1 cellular context compared by ENCODE assay signal in the genomic region with DNA sequence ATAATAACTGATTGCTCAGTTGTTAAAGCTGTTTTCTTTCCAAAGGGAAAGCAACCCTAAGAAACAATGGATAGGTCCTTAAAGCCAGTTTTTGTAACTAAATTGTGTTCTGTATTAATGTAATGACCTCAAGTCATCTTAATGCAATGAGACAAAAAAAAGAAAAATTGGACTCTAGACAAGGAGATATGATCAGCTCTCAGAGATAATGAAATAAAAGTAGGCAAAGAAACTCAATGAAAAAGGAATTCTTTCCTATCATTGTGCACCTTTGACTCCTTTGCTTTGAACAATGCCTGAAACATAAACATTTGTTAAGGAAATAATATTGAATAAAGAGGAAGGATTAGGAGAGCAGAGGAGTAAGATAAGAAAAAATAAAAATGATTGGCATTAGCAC.
TF ChIP-seq lines count a peak whose summit lies in the region.

No MANE protein-coding gene starts in this region.

TF ChIP-seq in SK-N-SH treated with all-trans-retinoic acid at 6 μM for 48 hours, 23 proteins besides CTCF, POLR2A, EP300 and RAD21 (continued from another document):
- TF ChIP-seq RARB (CRISPR knock-in tag; IDR thresholded peaks at IDR 0.05) (no peak), ISL1 (CRISPR knock-in tag; IDR thresholded peaks at IDR 0.05) (peak; percentile 96), BACH2 (CRISPR knock-in tag; IDR thresholded peaks at IDR 0.05; ENCODE audit: borderline replicate concordance) (no peak), ZC3H10 (CRISPR knock-in tag; IDR thresholded peaks at IDR 0.05) (no peak), ZNF70 (CRISPR knock-in tag; IDR thresholded peaks at IDR 0.05) (no peak), ZFP3 (CRISPR knock-in tag; IDR thresholded peaks at IDR 0.05) (no peak)
- TF ChIP-seq, protein P1, sequence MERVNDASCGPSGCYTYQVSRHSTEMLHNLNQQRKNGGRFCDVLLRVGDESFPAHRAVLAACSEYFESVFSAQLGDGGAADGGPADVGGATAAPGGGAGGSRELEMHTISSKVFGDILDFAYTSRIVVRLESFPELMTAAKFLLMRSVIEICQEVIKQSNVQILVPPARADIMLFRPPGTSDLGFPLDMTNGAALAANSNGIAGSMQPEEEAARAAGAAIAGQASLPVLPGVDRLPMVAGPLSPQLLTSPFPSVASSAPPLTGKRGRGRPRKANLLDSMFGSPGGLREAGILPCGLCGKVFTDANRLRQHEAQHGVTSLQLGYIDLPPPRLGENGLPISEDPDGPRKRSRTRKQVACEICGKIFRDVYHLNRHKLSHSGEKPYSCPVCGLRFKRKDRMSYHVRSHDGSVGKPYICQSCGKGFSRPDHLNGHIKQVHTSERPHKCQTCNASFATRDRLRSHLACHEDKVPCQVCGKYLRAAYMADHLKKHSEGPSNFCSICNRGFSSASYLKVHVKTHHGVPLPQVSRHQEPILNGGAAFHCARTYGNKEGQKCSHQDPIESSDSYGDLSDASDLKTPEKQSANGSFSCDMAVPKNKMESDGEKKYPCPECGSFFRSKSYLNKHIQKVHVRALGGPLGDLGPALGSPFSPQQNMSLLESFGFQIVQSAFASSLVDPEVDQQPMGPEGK (CRISPR knock-in tag; IDR thresholded peaks at IDR 0.05; ENCODE audit: borderline replicate concordance) = no peak
- TF ChIP-seq, protein P2, sequence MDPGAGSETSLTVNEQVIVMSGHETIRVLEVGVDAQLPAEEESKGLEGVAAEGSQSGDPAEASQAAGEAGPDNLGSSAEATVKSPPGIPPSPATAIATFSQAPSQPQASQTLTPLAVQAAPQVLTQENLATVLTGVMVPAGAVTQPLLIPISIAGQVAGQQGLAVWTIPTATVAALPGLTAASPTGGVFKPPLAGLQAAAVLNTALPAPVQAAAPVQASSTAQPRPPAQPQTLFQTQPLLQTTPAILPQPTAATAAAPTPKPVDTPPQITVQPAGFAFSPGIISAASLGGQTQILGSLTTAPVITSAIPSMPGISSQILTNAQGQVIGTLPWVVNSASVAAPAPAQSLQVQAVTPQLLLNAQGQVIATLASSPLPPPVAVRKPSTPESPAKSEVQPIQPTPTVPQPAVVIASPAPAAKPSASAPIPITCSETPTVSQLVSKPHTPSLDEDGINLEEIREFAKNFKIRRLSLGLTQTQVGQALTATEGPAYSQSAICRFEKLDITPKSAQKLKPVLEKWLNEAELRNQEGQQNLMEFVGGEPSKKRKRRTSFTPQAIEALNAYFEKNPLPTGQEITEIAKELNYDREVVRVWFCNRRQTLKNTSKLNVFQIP (CRISPR knock-in tag; IDR thresholded peaks at IDR 0.05; ENCODE audit: borderline replicate concordance, low read depth) = no peak
